1 cellular context compared by ENCODE assay signal in the genomic region with DNA sequence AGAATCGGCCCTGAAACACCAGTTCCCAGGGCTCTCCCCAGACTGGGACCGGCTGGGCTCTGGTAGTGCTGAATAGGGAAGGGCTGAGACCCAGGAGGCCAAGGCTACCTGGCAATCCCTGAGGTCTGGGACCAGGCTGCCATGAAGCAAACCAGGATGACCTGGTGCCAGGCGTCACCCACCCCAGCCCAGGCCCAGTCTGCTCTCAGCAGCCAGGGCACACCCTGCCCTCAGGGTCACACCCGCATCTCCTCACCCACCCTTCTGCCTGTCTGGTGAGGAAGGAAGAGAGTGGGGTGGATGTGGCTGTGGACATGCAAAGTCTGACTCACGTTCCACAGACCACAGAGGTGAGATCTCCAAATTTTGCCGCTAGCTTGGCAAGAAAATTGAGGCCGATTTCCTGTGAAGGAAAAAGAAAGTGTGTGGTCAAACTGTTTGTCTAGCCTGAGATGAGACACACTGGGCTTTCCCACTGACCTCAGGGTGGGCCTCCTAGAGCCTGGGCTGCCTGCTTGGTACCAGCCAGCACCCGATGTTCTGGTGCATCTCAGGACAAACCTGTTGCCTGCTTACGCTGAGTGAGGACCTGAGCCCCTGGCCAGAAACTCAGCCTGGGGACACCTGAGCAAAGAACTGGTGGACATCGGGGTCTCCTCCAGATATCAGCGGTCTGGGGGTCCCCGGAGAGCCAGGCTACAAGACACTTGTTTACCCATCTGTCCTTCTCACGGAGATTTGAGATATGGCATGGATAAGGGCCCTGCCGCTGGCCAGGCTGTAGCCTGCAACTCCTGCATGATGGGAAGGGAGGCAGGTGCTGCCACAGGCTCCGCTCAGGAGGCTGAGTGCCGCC.
TF ChIP-seq lines count a peak whose summit lies in the region.

No MANE protein-coding gene starts in this region.

TF ChIP-seq in GM12878, 131 proteins besides CTCF, POLR2A, EP300 and RAD21:
- no peak for TF ChIP-seq SUPT20H (IDR thresholded peaks at IDR 0.05; ENCODE audit: borderline replicate concordance, control insufficient read depth, low read depth, low read length)
- TF ChIP-seq JUND (IDR thresholded peaks at IDR 0.05; ENCODE audit: low read depth, low read length) = no peak
- TF ChIP-seq EED (IDR thresholded peaks at IDR 0.05; ENCODE audit: low read depth) = no peak
- TF ChIP-seq BHLHE40 (IDR thresholded peaks at IDR 0.05; ENCODE audit: borderline replicate concordance in 1 of 2, low read depth in 2 of 2, low read length in 1 of 2) = peak; percentile 84 to 87
- TF ChIP-seq TARDBP (IDR thresholded peaks at IDR 0.05; ENCODE audit: borderline replicate concordance) = no peak
- TF ChIP-seq, protein P1, sequence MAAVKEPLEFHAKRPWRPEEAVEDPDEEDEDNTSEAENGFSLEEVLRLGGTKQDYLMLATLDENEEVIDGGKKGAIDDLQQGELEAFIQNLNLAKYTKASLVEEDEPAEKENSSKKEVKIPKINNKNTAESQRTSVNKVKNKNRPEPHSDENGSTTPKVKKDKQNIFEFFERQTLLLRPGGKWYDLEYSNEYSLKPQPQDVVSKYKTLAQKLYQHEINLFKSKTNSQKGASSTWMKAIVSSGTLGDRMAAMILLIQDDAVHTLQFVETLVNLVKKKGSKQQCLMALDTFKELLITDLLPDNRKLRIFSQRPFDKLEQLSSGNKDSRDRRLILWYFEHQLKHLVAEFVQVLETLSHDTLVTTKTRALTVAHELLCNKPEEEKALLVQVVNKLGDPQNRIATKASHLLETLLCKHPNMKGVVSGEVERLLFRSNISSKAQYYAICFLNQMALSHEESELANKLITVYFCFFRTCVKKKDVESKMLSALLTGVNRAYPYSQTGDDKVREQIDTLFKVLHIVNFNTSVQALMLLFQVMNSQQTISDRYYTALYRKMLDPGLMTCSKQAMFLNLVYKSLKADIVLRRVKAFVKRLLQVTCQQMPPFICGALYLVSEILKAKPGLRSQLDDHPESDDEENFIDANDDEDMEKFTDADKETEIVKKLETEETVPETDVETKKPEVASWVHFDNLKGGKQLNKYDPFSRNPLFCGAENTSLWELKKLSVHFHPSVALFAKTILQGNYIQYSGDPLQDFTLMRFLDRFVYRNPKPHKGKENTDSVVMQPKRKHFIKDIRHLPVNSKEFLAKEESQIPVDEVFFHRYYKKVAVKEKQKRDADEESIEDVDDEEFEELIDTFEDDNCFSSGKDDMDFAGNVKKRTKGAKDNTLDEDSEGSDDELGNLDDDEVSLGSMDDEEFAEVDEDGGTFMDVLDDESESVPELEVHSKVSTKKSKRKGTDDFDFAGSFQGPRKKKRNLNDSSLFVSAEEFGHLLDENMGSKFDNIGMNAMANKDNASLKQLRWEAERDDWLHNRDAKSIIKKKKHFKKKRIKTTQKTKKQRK (IDR thresholded peaks at IDR 0.05; ENCODE audit: low read depth, low read length) = no peak
- TF ChIP-seq, protein P2, sequence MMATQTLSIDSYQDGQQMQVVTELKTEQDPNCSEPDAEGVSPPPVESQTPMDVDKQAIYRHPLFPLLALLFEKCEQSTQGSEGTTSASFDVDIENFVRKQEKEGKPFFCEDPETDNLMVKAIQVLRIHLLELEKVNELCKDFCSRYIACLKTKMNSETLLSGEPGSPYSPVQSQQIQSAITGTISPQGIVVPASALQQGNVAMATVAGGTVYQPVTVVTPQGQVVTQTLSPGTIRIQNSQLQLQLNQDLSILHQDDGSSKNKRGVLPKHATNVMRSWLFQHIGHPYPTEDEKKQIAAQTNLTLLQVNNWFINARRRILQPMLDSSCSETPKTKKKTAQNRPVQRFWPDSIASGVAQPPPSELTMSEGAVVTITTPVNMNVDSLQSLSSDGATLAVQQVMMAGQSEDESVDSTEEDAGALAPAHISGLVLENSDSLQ (IDR thresholded peaks at IDR 0.05) = no peak
- peak; percentile 66 for TF ChIP-seq NR2F1 (conservative IDR thresholded peaks at IDR 0.05)
- peak; percentile 71 for TF ChIP-seq RUNX3 (IDR thresholded peaks at IDR 0.05; ENCODE audit: low read length)
- peak; percentile 24; the same call in 1 of the 2 replicates for TF ChIP-seq MTA2 (IDR thresholded peaks at IDR 0.05; ENCODE audit: low read depth)
- peak; percentile 43; the same call in 1 of the 2 replicates for TF ChIP-seq IKZF1 (conservative IDR thresholded peaks at IDR 0.05)
- no peak for TF ChIP-seq SREBF1 (IDR thresholded peaks at IDR 0.05; ENCODE audit: low read length)
- TF ChIP-seq, protein P3, sequence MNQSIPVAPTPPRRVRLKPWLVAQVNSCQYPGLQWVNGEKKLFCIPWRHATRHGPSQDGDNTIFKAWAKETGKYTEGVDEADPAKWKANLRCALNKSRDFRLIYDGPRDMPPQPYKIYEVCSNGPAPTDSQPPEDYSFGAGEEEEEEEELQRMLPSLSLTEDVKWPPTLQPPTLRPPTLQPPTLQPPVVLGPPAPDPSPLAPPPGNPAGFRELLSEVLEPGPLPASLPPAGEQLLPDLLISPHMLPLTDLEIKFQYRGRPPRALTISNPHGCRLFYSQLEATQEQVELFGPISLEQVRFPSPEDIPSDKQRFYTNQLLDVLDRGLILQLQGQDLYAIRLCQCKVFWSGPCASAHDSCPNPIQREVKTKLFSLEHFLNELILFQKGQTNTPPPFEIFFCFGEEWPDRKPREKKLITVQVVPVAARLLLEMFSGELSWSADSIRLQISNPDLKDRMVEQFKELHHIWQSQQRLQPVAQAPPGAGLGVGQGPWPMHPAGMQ (IDR thresholded peaks at IDR 0.05; ENCODE audit: borderline replicate concordance) = no peak
- TF ChIP-seq ZBTB11 (CRISPR knock-in tag; IDR thresholded peaks at IDR 0.05) = no peak
- TF ChIP-seq RB1 (IDR thresholded peaks at IDR 0.05; ENCODE audit: borderline replicate concordance) = no peak
- TF ChIP-seq USF1 (IDR thresholded peaks at IDR 0.05; ENCODE audit: borderline replicate concordance, extremely low read length, insufficient read depth, low read depth, low read length) = no peak
- no peak for TF ChIP-seq CBFB (IDR thresholded peaks at IDR 0.05; ENCODE audit: low read depth)
- no peak for TF ChIP-seq MAX (IDR thresholded peaks at IDR 0.05; ENCODE audit: low read depth, low read length)
- TF ChIP-seq IKZF2 (IDR thresholded peaks at IDR 0.05) = peak; percentile 50 to 64; a peak in 2 of 4 replicates
